In the genomic region with DNA sequence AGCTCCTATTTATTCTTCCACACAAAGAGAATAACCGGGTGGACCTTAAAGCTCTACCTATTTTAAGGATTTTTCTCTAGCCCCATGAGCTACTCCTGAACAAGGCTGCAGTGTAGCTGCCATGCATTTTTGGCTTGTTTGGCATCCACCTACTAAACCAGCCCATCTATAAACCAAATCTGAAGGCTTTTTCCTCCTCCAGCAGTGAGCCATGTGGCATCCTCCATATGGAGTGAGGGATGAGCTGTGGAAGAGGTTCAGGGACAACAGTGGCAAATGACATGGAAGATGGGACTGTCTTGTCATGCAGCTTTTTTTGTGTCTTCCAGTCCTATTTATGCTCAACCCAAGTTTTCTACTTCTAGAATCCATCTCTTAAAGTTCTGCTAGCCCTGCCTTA, we compare ENCODE assay signal across 8 cellular contexts.
"Had no signal": no experiment of that assay in that cellular context is flagged by ENCODE, and none has a peak within 500 bp of the region (broad histone marks: within the 10 kb centered on the region; RNA-seq: fewer than 3 reads in every experiment).

No MANE protein-coding gene starts in this region.

- DNase-seq: GM23248, GOT3, H7, HFFc6, IMR-90, KG1 had no signal

- ATAC-seq: HCT116, K562 had no signal
